Comparison of ENCODE assay signal across 1 cellular context in genomic region chr16:72072514-72073342, GRCh38.
TF ChIP-seq lines count a peak whose summit lies in the region.

No MANE protein-coding gene starts in this region.

TF ChIP-seq in K562, 482 proteins besides CTCF, POLR2A, EP300 and RAD21 (continues in another document):
- TF ChIP-seq ZNF766 (CRISPR knock-in tag; conservative IDR thresholded peaks at IDR 0.05): 0 out of 2 replicates have a peak, but pooled peaks have one; percentile 13
- TF ChIP-seq EP400 (IDR thresholded peaks at IDR 0.05): peak; percentile 53
- peak; percentile 25; the same call in 1 of the 2 replicates for TF ChIP-seq SPI1 (IDR thresholded peaks at IDR 0.05; ENCODE audit: borderline replicate concordance, low read depth, low read length)
- TF ChIP-seq ZFX (CRISPR knock-in tag; IDR thresholded peaks at IDR 0.05): no peak
- no peak for TF ChIP-seq ETV1 (tag; conservative IDR thresholded peaks at IDR 0.05; ENCODE audit: low read depth)
- no peak for TF ChIP-seq HLTF (IDR thresholded peaks at IDR 0.05)
- TF ChIP-seq ARID3A (IDR thresholded peaks at IDR 0.05; ENCODE audit: borderline replicate concordance, low read depth, low read length): 0 out of 2 replicates have a peak, but pooled peaks have one; percentile 17
- peak; percentile 80 for TF ChIP-seq DPF2 (IDR thresholded peaks at IDR 0.05)
- peak; percentile 38 to 59; a peak in 3 of 4 replicates for TF ChIP-seq NRF1 (conservative IDR thresholded peaks at IDR 0.05 in 1 of 2, IDR thresholded peaks at IDR 0.05 in 1 of 2)
- TF ChIP-seq RCOR1 (IDR thresholded peaks at IDR 0.05; ENCODE audit: borderline replicate concordance in 1 of 2, low read depth in 2 of 2, low read length in 2 of 2): peak in 1 of 2 experiments; percentile 66; a peak in 1 of 4 replicates
- TF ChIP-seq ZNF696 (CRISPR knock-in tag; conservative IDR thresholded peaks at IDR 0.05): no peak
- TF ChIP-seq MYBL2 (IDR thresholded peaks at IDR 0.05; ENCODE audit: low read depth): peak; percentile 77
- TF ChIP-seq MYBL2 (CRISPR knock-in tag; IDR thresholded peaks at IDR 0.05; ENCODE audit: borderline replicate concordance): no peak
- peak; percentile 15 to 28 for TF ChIP-seq E2F6 (IDR thresholded peaks at IDR 0.05; ENCODE audit: borderline replicate concordance in 1 of 2, extremely low read depth in 1 of 2, insufficient read depth in 1 of 2, insufficient read length in 1 of 2, low read depth in 1 of 2, low read length in 1 of 2, poor library complexity in 1 of 2, severe bottlenecking in 1 of 2)
- peak; percentile 88 for TF ChIP-seq CBFA2T3 (IDR thresholded peaks at IDR 0.05)
- peak; percentile 81 for TF ChIP-seq TEAD2 (tag; IDR thresholded peaks at IDR 0.05)
- TF ChIP-seq IFI16 (CRISPR knock-in tag; IDR thresholded peaks at IDR 0.05): no peak
- 0 out of 2 replicates have a peak, but pooled peaks have one; percentile 37 for TF ChIP-seq LCOR (CRISPR knock-in tag; IDR thresholded peaks at IDR 0.05)
- peak; percentile 88 for TF ChIP-seq TEAD4 (IDR thresholded peaks at IDR 0.05; ENCODE audit: low read length)
- TF ChIP-seq TEAD4 (CRISPR knock-in tag; IDR thresholded peaks at IDR 0.05; ENCODE audit: borderline replicate concordance): no peak
- TF ChIP-seq HDAC1 (IDR thresholded peaks at IDR 0.05): 0 out of 4 replicates have a peak, but pooled peaks of 1 of the 2 experiments have one; percentile 36
- TF ChIP-seq, protein P1, sequence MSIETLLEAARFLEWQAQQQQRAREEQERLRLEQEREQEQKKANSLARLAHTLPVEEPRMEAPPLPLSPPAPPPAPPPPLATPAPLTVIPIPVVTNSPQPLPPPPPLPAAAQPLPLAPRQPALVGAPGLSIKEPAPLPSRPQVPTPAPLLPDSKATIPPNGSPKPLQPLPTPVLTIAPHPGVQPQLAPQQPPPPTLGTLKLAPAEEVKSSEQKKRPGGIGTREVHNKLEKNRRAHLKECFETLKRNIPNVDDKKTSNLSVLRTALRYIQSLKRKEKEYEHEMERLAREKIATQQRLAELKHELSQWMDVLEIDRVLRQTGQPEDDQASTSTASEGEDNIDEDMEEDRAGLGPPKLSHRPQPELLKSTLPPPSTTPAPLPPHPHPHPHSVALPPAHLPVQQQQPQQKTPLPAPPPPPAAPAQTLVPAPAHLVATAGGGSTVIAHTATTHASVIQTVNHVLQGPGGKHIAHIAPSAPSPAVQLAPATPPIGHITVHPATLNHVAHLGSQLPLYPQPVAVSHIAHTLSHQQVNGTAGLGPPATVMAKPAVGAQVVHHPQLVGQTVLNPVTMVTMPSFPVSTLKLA (conservative IDR thresholded peaks at IDR 0.05): 0 out of 4 replicates have a peak, but pooled peaks of 1 of the 2 experiments have one; percentile 27
- TF ChIP-seq GATAD2B (IDR thresholded peaks at IDR 0.05; ENCODE audit: borderline replicate concordance): no peak
- no peak for TF ChIP-seq CREB3L1 (IDR thresholded peaks at IDR 0.05; ENCODE audit: borderline replicate concordance, low read depth)
- TF ChIP-seq ZNF644 (tag; IDR thresholded peaks at IDR 0.05; ENCODE audit: low read depth): no peak
- 0 out of 2 replicates have a peak, but pooled peaks have one; percentile 12 for TF ChIP-seq ELF4 (CRISPR knock-in tag; IDR thresholded peaks at IDR 0.05)
- 0 out of 2 replicates have a peak, but pooled peaks have one; percentile 66 for TF ChIP-seq MTA3 (IDR thresholded peaks at IDR 0.05; ENCODE audit: borderline replicate concordance)
- peak; percentile 77; the same call in 1 of the 2 replicates for TF ChIP-seq CTBP1 (IDR thresholded peaks at IDR 0.05; ENCODE audit: borderline replicate concordance)
- peak; percentile 23; the same call in 1 of the 2 replicates for TF ChIP-seq TFAP4 (CRISPR knock-in tag; IDR thresholded peaks at IDR 0.05; ENCODE audit: borderline replicate concordance)
- 0 out of 2 replicates have a peak, but pooled peaks have one; percentile 15 for TF ChIP-seq CREB1 (IDR thresholded peaks at IDR 0.05)
- TF ChIP-seq CREB1 (CRISPR knock-in tag; IDR thresholded peaks at IDR 0.05): no peak
- TF ChIP-seq NCOR1 (IDR thresholded peaks at IDR 0.05): peak; percentile 78
- peak; percentile 20 for TF ChIP-seq HMGN3 (IDR thresholded peaks at IDR 0.05; ENCODE audit: borderline replicate concordance, extremely low read depth, insufficient read length, low read depth, low read length)
- TF ChIP-seq TAL1 (IDR thresholded peaks at IDR 0.05): peak; percentile 84
- peak; percentile 64; the same call in 1 of the 2 replicates for TF ChIP-seq ZNF24 (IDR thresholded peaks at IDR 0.05)
- TF ChIP-seq HMG20B (CRISPR knock-in tag; IDR thresholded peaks at IDR 0.05): no peak
- peak; percentile 90 for TF ChIP-seq TCF3 (CRISPR knock-in tag; IDR thresholded peaks at IDR 0.05)
- peak; percentile 72; the same call in 1 of the 2 replicates for TF ChIP-seq SMARCE1 (IDR thresholded peaks at IDR 0.05)
- no peak for TF ChIP-seq ZNF717 (CRISPR knock-in tag; IDR thresholded peaks at IDR 0.05)
- no peak for TF ChIP-seq WHSC1 (IDR thresholded peaks at IDR 0.05; ENCODE audit: low read length)
- peak; percentile 89 to 92 for TF ChIP-seq FOXK2 (conservative IDR thresholded peaks at IDR 0.05 in 1 of 2, IDR thresholded peaks at IDR 0.05 in 1 of 2; ENCODE audit: low read depth in 2 of 2)
- TF ChIP-seq SMARCC2 (IDR thresholded peaks at IDR 0.05; ENCODE audit: low read depth): peak; percentile 29; the same call in 1 of the 2 replicates
- peak; percentile 26 for TF ChIP-seq NEUROD1 (IDR thresholded peaks at IDR 0.05; ENCODE audit: borderline replicate concordance, low read depth, low read length, partially characterized antibody)
- peak; percentile 82 to 87; a peak in 3 of 4 replicates for TF ChIP-seq TEAD1 (CRISPR knock-in tag; IDR thresholded peaks at IDR 0.05)
- no peak for TF ChIP-seq ZC3H11A (IDR thresholded peaks at IDR 0.05; ENCODE audit: low read depth, low read length)
- no peak for TF ChIP-seq E4F1 (CRISPR knock-in tag; IDR thresholded peaks at IDR 0.05; ENCODE audit: borderline replicate concordance)
- TF ChIP-seq ARID1B (IDR thresholded peaks at IDR 0.05): peak; percentile 92
- TF ChIP-seq, protein P2, sequence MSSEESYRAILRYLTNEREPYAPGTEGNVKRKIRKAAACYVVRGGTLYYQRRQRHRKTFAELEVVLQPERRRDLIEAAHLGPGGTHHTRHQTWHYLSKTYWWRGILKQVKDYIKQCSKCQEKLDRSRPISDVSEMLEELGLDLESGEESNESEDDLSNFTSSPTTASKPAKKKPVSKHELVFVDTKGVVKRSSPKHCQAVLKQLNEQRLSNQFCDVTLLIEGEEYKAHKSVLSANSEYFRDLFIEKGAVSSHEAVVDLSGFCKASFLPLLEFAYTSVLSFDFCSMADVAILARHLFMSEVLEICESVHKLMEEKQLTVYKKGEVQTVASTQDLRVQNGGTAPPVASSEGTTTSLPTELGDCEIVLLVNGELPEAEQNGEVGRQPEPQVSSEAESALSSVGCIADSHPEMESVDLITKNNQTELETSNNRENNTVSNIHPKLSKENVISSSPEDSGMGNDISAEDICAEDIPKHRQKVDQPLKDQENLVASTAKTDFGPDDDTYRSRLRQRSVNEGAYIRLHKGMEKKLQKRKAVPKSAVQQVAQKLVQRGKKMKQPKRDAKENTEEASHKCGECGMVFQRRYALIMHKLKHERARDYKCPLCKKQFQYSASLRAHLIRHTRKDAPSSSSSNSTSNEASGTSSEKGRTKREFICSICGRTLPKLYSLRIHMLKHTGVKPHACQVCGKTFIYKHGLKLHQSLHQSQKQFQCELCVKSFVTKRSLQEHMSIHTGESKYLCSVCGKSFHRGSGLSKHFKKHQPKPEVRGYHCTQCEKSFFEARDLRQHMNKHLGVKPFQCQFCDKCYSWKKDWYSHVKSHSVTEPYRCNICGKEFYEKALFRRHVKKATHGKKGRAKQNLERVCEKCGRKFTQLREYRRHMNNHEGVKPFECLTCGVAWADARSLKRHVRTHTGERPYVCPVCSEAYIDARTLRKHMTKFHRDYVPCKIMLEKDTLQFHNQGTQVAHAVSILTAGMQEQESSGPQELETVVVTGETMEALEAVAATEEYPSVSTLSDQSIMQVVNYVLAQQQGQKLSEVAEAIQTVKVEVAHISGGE (CRISPR knock-in tag; IDR thresholded peaks at IDR 0.05): 0 out of 6 replicates have a peak, but pooled peaks of 1 of the 3 experiments have one; percentile 38
- peak; percentile 46; the same call in 1 of the 2 replicates for TF ChIP-seq CXXC5 (CRISPR knock-in tag; IDR thresholded peaks at IDR 0.05)
- peak; percentile 75 for TF ChIP-seq CBFA2T2 (conservative IDR thresholded peaks at IDR 0.05)
- TF ChIP-seq SMAD4 (CRISPR knock-in tag; conservative IDR thresholded peaks at IDR 0.05): peak; percentile 67
- TF ChIP-seq, protein P3, sequence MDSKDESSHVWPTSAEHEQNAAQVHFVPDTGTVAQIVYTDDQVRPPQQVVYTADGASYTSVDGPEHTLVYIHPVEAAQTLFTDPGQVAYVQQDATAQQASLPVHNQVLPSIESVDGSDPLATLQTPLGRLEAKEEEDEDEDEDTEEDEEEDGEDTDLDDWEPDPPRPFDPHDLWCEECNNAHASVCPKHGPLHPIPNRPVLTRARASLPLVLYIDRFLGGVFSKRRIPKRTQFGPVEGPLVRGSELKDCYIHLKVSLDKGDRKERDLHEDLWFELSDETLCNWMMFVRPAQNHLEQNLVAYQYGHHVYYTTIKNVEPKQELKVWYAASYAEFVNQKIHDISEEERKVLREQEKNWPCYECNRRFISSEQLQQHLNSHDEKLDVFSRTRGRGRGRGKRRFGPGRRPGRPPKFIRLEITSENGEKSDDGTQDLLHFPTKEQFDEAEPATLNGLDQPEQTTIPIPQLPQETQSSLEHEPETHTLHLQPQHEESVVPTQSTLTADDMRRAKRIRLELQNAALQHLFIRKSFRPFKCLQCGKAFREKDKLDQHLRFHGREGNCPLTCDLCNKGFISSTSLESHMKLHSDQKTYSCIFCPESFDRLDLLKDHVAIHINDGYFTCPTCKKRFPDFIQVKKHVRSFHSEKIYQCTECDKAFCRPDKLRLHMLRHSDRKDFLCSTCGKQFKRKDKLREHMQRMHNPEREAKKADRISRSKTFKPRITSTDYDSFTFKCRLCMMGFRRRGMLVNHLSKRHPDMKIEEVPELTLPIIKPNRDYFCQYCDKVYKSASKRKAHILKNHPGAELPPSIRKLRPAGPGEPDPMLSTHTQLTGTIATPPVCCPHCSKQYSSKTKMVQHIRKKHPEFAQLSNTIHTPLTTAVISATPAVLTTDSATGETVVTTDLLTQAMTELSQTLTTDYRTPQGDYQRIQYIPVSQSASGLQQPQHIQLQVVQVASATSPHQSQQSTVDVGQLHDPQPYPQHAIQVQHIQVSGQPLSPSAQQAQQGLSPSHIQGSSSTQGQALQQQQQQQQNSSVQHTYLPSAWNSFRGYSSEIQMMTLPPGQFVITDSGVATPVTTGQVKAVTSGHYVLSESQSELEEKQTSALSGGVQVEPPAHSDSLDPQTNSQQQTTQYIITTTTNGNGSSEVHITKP (IDR thresholded peaks at IDR 0.05; ENCODE audit: partially characterized antibody): peak; percentile 90
- TF ChIP-seq GATA2 (CRISPR knock-in tag; IDR thresholded peaks at IDR 0.05): peak; percentile 50; the same call in 1 of the 2 replicates
- TF ChIP-seq ZSCAN29 (IDR thresholded peaks at IDR 0.05): no peak
- 0 out of 2 replicates have a peak, but pooled peaks have one; percentile 49 for TF ChIP-seq CC2D1A (IDR thresholded peaks at IDR 0.05)
- TF ChIP-seq ZNF274 (IDR thresholded peaks at IDR 0.05; ENCODE audit: borderline replicate concordance, low read depth, low read length): no peak
